10 cellular contexts compared by ENCODE assay signal in genomic region chr5:180815241-180816031, GRCh38. TPM values are rescaled to one million over a fixed set of nuclear protein-coding genes. Genes with fewer than 3 reads are reported as not detected.
A peak's percentile ranks its signal among the peaks of the same experiment; 100 is the strongest.
DNase-seq lines count a peak whose midpoint lies in the region; TF ChIP-seq lines count a peak whose summit lies in the region.
"Had no signal": no experiment of that assay in that cellular context is flagged by ENCODE, and none has a peak within 500 bp of the region (broad histone marks: within the 10 kb centered on the region; RNA-seq: fewer than 3 reads in every experiment).

No MANE protein-coding gene starts in this region.

- intact Hi-C loops in CD14-positive monocyte (cut with micrococcal nuclease), result loop anchor here in 1 of 2 donors (2.0 kb wide), 1 partner anchor 15 kb away; no protein-coding TSS in a partner anchor

- no peaks in the 10 kb centered on the region for H3K27me3 ChIP-seq in parathyroid adenoma (ENCODE audit: control insufficient read depth, insufficient read depth, low read length)

- peak overlapping the region; percentile 95 to 100 for H3K4me3 Mint-ChIP-seq in CD14-positive monocyte
- H3K4me3 Mint-ChIP-seq in HFFc6, result no peak overlapping the region
- H3K4me3 Mint-ChIP-seq: activated naive CD8-positive, alpha-beta T cell treated with anti-CD3 and anti-CD28 coated beads, Interleukin-2, amount 10 ng/mL, durations not matched to agents 7 days and 5 days had no signal

- H3K9me3 ChIP-seq in parathyroid adenoma (ENCODE audit: control insufficient read depth, low read length), result no peaks in the 10 kb centered on the region

- H3K9me3 Mint-ChIP-seq in CD14-positive monocyte (no peaks in the 10 kb centered on the region), HFFc6 (no peaks in the 10 kb centered on the region)
- H3K9me3 Mint-ChIP-seq: activated naive CD8-positive, alpha-beta T cell treated with anti-CD3 and anti-CD28 coated beads, Interleukin-2, amount 10 ng/mL, durations not matched to agents 7 days and 5 days had no signal

- no peak overlapping the region for H3K4me3 ChIP-seq in NB4 (ENCODE audit: low read depth, low read length)
- H3K4me3 ChIP-seq in coronary artery, result peak overlapping the region; percentile 49
- no peak overlapping the region for H3K4me3 ChIP-seq in parathyroid adenoma (ENCODE audit: low read depth, low read length)

- H3K79me2 ChIP-seq in parathyroid adenoma, result no peaks in the 10 kb centered on the region

- no peak overlapping the region for H2AFZ ChIP-seq in parathyroid adenoma

- H3K36me3 Mint-ChIP-seq in CD14-positive monocyte, result peaks cover 7 to 23% of the 10 kb centered on the region in 2 donors
- no peaks in the 10 kb centered on the region for H3K36me3 Mint-ChIP-seq in HFFc6 (ENCODE audit: low read depth)
- H3K36me3 Mint-ChIP-seq: activated naive CD8-positive, alpha-beta T cell treated with anti-CD3 and anti-CD28 coated beads, Interleukin-2, amount 10 ng/mL, durations not matched to agents 7 days and 5 days had no signal

- no peak overlapping the region for H3K9ac ChIP-seq in parathyroid adenoma

- no peaks in the 10 kb centered on the region for H3K36me3 ChIP-seq in parathyroid adenoma (ENCODE audit: control insufficient read depth, insufficient read depth, low read length)

- no peak for TF ChIP-seq POLR2A in NB4 (IDR thresholded peaks at IDR 0.05; ENCODE audit: extremely low read depth, insufficient read length)

- no peak overlapping the region for H3K4me2 ChIP-seq in parathyroid adenoma (ENCODE audit: low read length)

- H3K27me3 Mint-ChIP-seq in CD14-positive monocyte (ENCODE audit: low read depth in 3 of 3), result peaks cover 0 to 5% (median 2%) of the 10 kb centered on the region in 3 donors
- no peaks in the 10 kb centered on the region; the same call in 1 of the 2 replicates for H3K27me3 Mint-ChIP-seq in HFFc6 (ENCODE audit: insufficient read depth)
- H3K27me3 Mint-ChIP-seq: activated naive CD8-positive, alpha-beta T cell treated with anti-CD3 and anti-CD28 coated beads, Interleukin-2, amount 10 ng/mL, durations not matched to agents 7 days and 5 days had no signal

- H3K27ac Mint-ChIP-seq in CD14-positive monocyte, result peak overlapping the region; percentile 96 to 99 (median 97)
- H3K27ac Mint-ChIP-seq in HFFc6, result no peak overlapping the region
- H3K27ac Mint-ChIP-seq: activated naive CD8-positive, alpha-beta T cell treated with anti-CD3 and anti-CD28 coated beads, Interleukin-2, amount 10 ng/mL, durations not matched to agents 7 days and 5 days had no signal

- H3K4me1 Mint-ChIP-seq in CD14-positive monocyte (peaks cover 74% of the 10 kb centered on the region), HFFc6 (ENCODE audit: low read depth) (peaks cover 41% of the 10 kb centered on the region)

- no peak for TF ChIP-seq CTCF in CD14-positive monocyte (IDR thresholded peaks at IDR 0.05)
- no peak for TF ChIP-seq CTCF in NB4 (IDR thresholded peaks at IDR 0.05; ENCODE audit: low read depth, low read length)
- TF ChIP-seq CTCF in coronary artery (IDR thresholded peaks at IDR 0.05), result no peak
- TF ChIP-seq CTCF in parathyroid adenoma (IDR thresholded peaks at IDR 0.05), result no peak
- no peak for TF ChIP-seq CTCF in HFFc6 (IDR thresholded peaks at IDR 0.05)

- DNase-seq in CD14-positive monocyte (ENCODE audit: low spot score) (peak; percentile 65), NB4 (ENCODE audit: low read depth) (peak; percentile 52), coronary artery (ENCODE audit: low spot score) (no peak), foreskin melanocyte (no peak), NCI-H1417 treated with DMSO at 0.1 percent for 48 hours (lab: John Stamatoyannopoulos, UW) (no peak), glomerular visceral epithelial cell (ENCODE audit: extremely low spot score) (no peak), HFFc6 (no peak)
- DNase-seq: activated naive CD8-positive, alpha-beta T cell treated with anti-CD3 and anti-CD28 coated beads, Interleukin-2, amount 10 ng/mL, durations not matched to agents 7 days and 5 days; T1000 had no signal

- H3K27ac ChIP-seq in coronary artery, result peak overlapping the region in 1 of 2 donors; percentile 63
- peak overlapping the region; percentile 22 for H3K27ac ChIP-seq in parathyroid adenoma

- peaks cover 10% of the 10 kb centered on the region for H3K4me1 ChIP-seq in parathyroid adenoma

RNA-seq across cellular contexts. Expression of gene MGAT1, which starts 12.8 kb away (rescaled TPM):
- 100 to 1,000 TPM; 385 to 523 TPM for polyA plus RNA-seq in CD14-positive monocyte
- 100 to 1,000 TPM; 188 to 220 (median 206) TPM for total RNA-seq in HFFc6 (2021; fragmentation: NEBNext Ultra II Directional; extraction: Animal tissue kit (Norgen Biotek cat#: 25700))

RNA-seq across cellular contexts. Expression of gene ZFP62, which starts 45.6 kb away (rescaled TPM):
- polyA plus RNA-seq in CD14-positive monocyte, result 1 to 10 TPM; 4.1 to 7.1 TPM
- 10 to 100 TPM in 4 of 6 experiments, 1 to 10 TPM in 2; 9.6 to 12.1 (median 10.2) TPM for total RNA-seq in HFFc6 (2021; fragmentation: NEBNext Ultra II Directional; extraction: Animal tissue kit (Norgen Biotek cat#: 25700))

Comparison
In these comparisons a context has a peak if more than half of its experiments do, and no peak if none do; other contexts are left out.
1. DNase-seq: peak in CD14-positive monocyte (single experiment) and NB4 (single experiment); none in coronary artery (single experiment), foreskin melanocyte (single experiment), NCI-H1417 treated with DMSO at 0.1 percent for 48 hours (single experiment), glomerular visceral epithelial cell (single experiment) and HFFc6 (single experiment).